ENCODE assay signal across 1 cellular context in the genomic region with DNA sequence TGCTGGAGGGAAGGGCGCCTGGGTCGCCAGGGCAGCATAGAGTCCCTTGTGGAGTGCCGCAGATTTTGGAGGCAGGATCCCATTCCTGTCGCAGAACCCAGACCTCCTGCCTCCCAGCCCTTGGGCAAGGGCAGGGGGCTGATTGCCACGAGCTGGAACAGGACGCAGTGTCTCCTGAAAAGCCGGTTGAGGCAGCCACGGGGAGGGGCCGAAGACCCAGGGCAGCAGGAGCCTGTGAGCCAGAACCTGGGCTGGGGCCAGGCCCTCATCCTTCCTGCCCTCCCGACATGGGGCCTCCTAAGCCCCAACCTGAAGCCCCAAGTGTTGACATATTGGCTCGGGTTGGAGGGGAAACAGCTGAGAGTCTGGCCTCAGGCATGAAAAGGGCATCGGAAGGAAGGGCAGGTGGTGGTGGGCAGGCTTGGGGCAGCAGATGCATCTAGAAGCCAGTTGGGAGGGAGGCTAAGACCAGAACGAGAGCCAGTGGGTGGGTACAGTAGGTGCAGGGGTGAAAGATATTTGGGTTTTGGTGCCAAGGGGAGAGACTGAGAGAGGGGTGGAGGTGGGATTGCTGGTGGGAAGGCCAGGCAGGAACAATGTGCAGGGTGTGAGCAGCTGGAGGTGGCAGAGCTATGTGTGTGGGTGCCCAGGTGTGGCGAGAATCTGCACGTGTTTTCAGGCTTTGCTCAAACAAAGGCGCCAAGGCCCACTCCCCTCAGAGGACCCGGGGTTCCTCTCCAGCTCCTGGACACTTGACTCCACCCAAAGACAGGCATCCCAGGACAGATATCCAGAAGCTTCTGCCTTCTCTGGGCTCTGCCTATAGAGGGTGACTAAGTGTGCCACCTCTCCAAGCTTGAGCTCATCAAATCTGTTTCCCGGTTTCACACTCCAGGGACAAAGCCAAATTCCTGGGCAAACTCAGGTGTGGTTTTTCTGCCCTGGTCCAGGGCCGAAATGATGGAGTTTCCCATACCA.
TF ChIP-seq lines count a peak whose summit lies in the region.

No MANE protein-coding gene starts in this region.

TF ChIP-seq in HEK293, 187 proteins besides CTCF, POLR2A, EP300 and RAD21 (continued from another document):
- TF ChIP-seq EGR2 (tag by site-specific recombination; IDR thresholded peaks at IDR 0.05; ENCODE audit: low read depth) (peak; percentile 96; the same call in 1 of the 2 replicates), ZNF292 (tag by site-specific recombination; IDR thresholded peaks at IDR 0.05; ENCODE audit: borderline replicate concordance, low read depth) (no peak), ZNF513 (tag by site-specific recombination; IDR thresholded peaks at IDR 0.05) (no peak), ZSCAN30 (tag by site-specific recombination; IDR thresholded peaks at IDR 0.05) (no peak), HIC1 (tag by site-specific recombination; IDR thresholded peaks at IDR 0.05) (0 out of 2 replicates have a peak, but pooled peaks have one; percentile 13), ZFHX2 (tag by site-specific recombination; conservative IDR thresholded peaks at IDR 0.05) (peak; percentile 91), ZNF621 (tag by site-specific recombination; IDR thresholded peaks at IDR 0.05) (0 out of 2 replicates have a peak, but pooled peaks have one; percentile 11)
- TF ChIP-seq, protein P1, sequence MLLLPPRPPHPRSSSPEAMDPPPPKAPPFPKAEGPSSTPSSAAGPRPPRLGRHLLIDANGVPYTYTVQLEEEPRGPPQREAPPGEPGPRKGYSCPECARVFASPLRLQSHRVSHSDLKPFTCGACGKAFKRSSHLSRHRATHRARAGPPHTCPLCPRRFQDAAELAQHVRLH (tag by site-specific recombination; IDR thresholded peaks at IDR 0.05) = no peak
